Comparison of ENCODE assay signal across 24 cellular contexts in the genomic region with DNA sequence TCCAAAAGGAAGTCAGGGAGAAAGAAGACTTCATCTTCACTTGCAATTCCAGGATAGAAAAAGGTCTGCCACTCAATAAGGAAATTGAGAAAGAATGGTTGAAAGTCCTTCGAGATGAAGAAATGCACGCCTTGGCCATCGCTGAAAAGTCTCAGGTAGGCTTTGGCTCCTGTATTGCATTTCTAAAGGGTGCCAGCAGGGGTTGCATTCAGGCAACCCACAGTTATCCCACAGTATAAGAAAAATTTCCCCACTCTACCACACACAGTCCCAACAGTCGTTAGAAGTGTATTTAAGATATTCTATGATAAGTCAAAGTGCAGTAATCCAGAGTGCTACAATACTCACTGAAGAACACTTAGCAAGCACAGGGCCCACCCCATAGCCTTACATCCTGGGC.
DNase-seq lines count a peak whose midpoint lies in the region; ATAC-seq, FAIRE-seq and TF ChIP-seq lines count a peak whose summit lies in the region.
"Had no signal": no experiment of that assay in that cellular context is flagged by ENCODE, and none has a peak within 500 bp of the region (broad histone marks: within the 10 kb centered on the region; RNA-seq: fewer than 3 reads in every experiment).

No MANE protein-coding gene starts in this region.

- H3K27ac ChIP-seq in CD8-positive, alpha-beta T cell (ENCODE audit: low read depth, low read length) = no peak overlapping the region
- H3K27ac ChIP-seq in Panc1 (ENCODE audit: low read length) = no peak overlapping the region
- no peak overlapping the region for H3K27ac ChIP-seq in keratinocyte (ENCODE audit: control insufficient read depth, insufficient read depth, low read length)
- H3K27ac ChIP-seq: cardiac muscle cell, ovary, RWPE1, sigmoid colon had no signal

- peaks cover 14% of the 10 kb centered on the region for H3K9me3 Mint-ChIP-seq in CD8-positive, alpha-beta T cell
- H3K9me3 Mint-ChIP-seq in activated CD4-positive, alpha-beta memory T cell treated with anti-CD3 and anti-CD28 coated beads for 36 hours = peaks cover 16% of the 10 kb centered on the region

- in situ Hi-C loops in Panc1 (cut with HindIII; ENCODE audit: low pct_unique_long_range_greater_than_20kb, low sequenced_read_pairs) = no loop called here

- dilution Hi-C loops in keratinocyte (cut with MboI; ENCODE audit: extremely low pct_ligation_motif_present, low sequenced_read_pairs) = no loop called here

- DNase-seq in CD8-positive, alpha-beta T cell = no peak
- no peak for DNase-seq in Panc1 (ENCODE audit: low read depth, low spot score)
- no peak for DNase-seq in keratinocyte (ENCODE audit: low read depth, low spot score)
- no peak for DNase-seq in SK-N-DZ (ENCODE audit: low spot score)
- no peak for DNase-seq in activated CD4-positive, alpha-beta memory T cell treated with anti-CD3 and anti-CD28 coated beads for 36 hours
- no peak for DNase-seq in Right ventricle myocardium inferior (ENCODE audit: missing footprints)
- DNase-seq: activated CD4-positive, alpha-beta T cell treated with anti-CD3 and anti-CD28 coated beads for 1 hour; activated naive CD4-positive, alpha-beta T cell treated with anti-CD3 and anti-CD28 coated beads, Interleukin-2, amount 10 ng/mL, durations not matched to agents 7 days and 5 days; amygdala; CD4-positive, alpha-beta T cell; DMS79; MG63; naive thymus-derived CD4-positive, alpha-beta T cell; NCI-H1417 treated with DMSO at 0.1 percent for 48 hours; NCI-H2107; NCI-H510A; NK-92 treated with Interleukin-12 subunit alpha and Interleukin-12 subunit beta, amount 100 ng/mL, for 24 hours; ovary; sigmoid colon had no signal

- H3K27me3 Mint-ChIP-seq in CD8-positive, alpha-beta T cell (ENCODE audit: low read depth) = no peaks in the 10 kb centered on the region
- no peaks in the 10 kb centered on the region for H3K27me3 Mint-ChIP-seq in activated CD4-positive, alpha-beta memory T cell treated with anti-CD3 and anti-CD28 coated beads for 36 hours
- H3K27me3 Mint-ChIP-seq: activated naive CD4-positive, alpha-beta T cell treated with anti-CD3 and anti-CD28 coated beads, Interleukin-2, amount 10 ng/mL, durations not matched to agents 7 days and 5 days; CD4-positive, alpha-beta T cell; naive thymus-derived CD4-positive, alpha-beta T cell had no signal

- H3K4me3 Mint-ChIP-seq in CD8-positive, alpha-beta T cell = no peak overlapping the region
- H3K4me3 Mint-ChIP-seq in activated CD4-positive, alpha-beta memory T cell treated with anti-CD3 and anti-CD28 coated beads for 36 hours = no peak overlapping the region
- H3K4me3 Mint-ChIP-seq: activated naive CD4-positive, alpha-beta T cell treated with anti-CD3 and anti-CD28 coated beads, Interleukin-2, amount 10 ng/mL, durations not matched to agents 7 days and 5 days; CD4-positive, alpha-beta T cell; naive thymus-derived CD4-positive, alpha-beta T cell had no signal

- POLR2A ChIA-PET in CD8-positive, alpha-beta T cell (lab: Charles Lee) = no interaction called here
- POLR2A ChIA-PET in Panc1 (lab: Charles Lee) = no interaction called here
- POLR2A ChIA-PET in activated CD4-positive, alpha-beta memory T cell treated with anti-CD3 and anti-CD28 coated beads for 36 hours (lab: Charles Lee) = no interaction called here

- CTCF ChIA-PET in CD8-positive, alpha-beta T cell (lab: Charles Lee) = no interaction called here
- CTCF ChIA-PET in Panc1 (lab: Charles Lee) = no interaction called here
- CTCF ChIA-PET in activated CD4-positive, alpha-beta memory T cell treated with anti-CD3 and anti-CD28 coated beads for 36 hours (lab: Charles Lee) = no interaction called here

- H3K9ac ChIP-seq in keratinocyte (ENCODE audit: control insufficient read depth, extremely low read depth, insufficient read depth, low read length) = no peak overlapping the region

- H3K4me1 Mint-ChIP-seq in CD8-positive, alpha-beta T cell (ENCODE audit: low read depth) = no peaks in the 10 kb centered on the region
- H3K4me1 Mint-ChIP-seq in activated CD4-positive, alpha-beta memory T cell treated with anti-CD3 and anti-CD28 coated beads for 36 hours (ENCODE audit: low read depth) = no peaks in the 10 kb centered on the region
- H3K4me1 Mint-ChIP-seq: activated naive CD4-positive, alpha-beta T cell treated with anti-CD3 and anti-CD28 coated beads, Interleukin-2, amount 10 ng/mL, durations not matched to agents 7 days and 5 days had no signal

- H3K4me2 ChIP-seq in keratinocyte (ENCODE audit: control insufficient read depth, extremely low read depth, insufficient read depth, low read depth, low read length) = no peak overlapping the region

- H3K9me3 ChIP-seq in CD8-positive, alpha-beta T cell (ENCODE audit: low read length) = no peaks in the 10 kb centered on the region
- H3K9me3 ChIP-seq in Panc1 (ENCODE audit: control insufficient read depth, insufficient read depth, low read depth, low read length) = no peaks in the 10 kb centered on the region
- H3K9me3 ChIP-seq in keratinocyte (ENCODE audit: control insufficient read depth, low read depth, low read length) = no peaks in the 10 kb centered on the region
- H3K9me3 ChIP-seq: MG63, ovary, sigmoid colon had no signal

- peak overlapping the region; percentile 1 for H3K27ac Mint-ChIP-seq in CD8-positive, alpha-beta T cell
- no peak overlapping the region for H3K27ac Mint-ChIP-seq in activated CD4-positive, alpha-beta memory T cell treated with anti-CD3 and anti-CD28 coated beads for 36 hours
- H3K27ac Mint-ChIP-seq: activated naive CD4-positive, alpha-beta T cell treated with anti-CD3 and anti-CD28 coated beads, Interleukin-2, amount 10 ng/mL, durations not matched to agents 7 days and 5 days; CD4-positive, alpha-beta T cell; naive thymus-derived CD4-positive, alpha-beta T cell had no signal

- no peaks in the 10 kb centered on the region for H3K36me3 ChIP-seq in CD8-positive, alpha-beta T cell (ENCODE audit: insufficient read depth, low read length)
- no peaks in the 10 kb centered on the region for H3K36me3 ChIP-seq in Panc1 (ENCODE audit: control insufficient read depth, insufficient read depth, low read length)
- H3K36me3 ChIP-seq in keratinocyte (ENCODE audit: control insufficient read depth in 2 of 2, extremely low read depth in 1 of 2, insufficient read depth in 2 of 2, low read length in 2 of 2) = no peaks in the 10 kb centered on the region
- H3K36me3 ChIP-seq: cardiac muscle cell, MG63, ovary had no signal

- no peak for TF ChIP-seq CTCF in CD8-positive, alpha-beta T cell (IDR thresholded peaks at IDR 0.05)
- TF ChIP-seq CTCF in GM12874 (IDR thresholded peaks at IDR 0.05; ENCODE audit: insufficient read depth, low read depth, low read length) (peak; percentile 11; the same call in 1 of the 2 replicates), Panc1 (IDR thresholded peaks at IDR 0.05) (0 out of 2 replicates have a peak, but pooled peaks have one; percentile 15), keratinocyte (optimal IDR thresholded peaks at IDR 0.05 in 1 of 3, IDR thresholded peaks at IDR 0.05 in 1 of 3, conservative IDR thresholded peaks at IDR 0.05 in 1 of 3; ENCODE audit: extremely low read depth in 1 of 3, insufficient read depth in 2 of 3, low read length in 3 of 3) (peak; percentile 15 to 26 (median 23))

- no peaks in the 10 kb centered on the region for H3K9me1 ChIP-seq in keratinocyte (ENCODE audit: control insufficient read depth, extremely low read depth, insufficient read depth, low read length)

- no peaks in the 10 kb centered on the region for H4K20me1 ChIP-seq in keratinocyte (ENCODE audit: control insufficient read depth, extremely low read depth, insufficient read depth, low read length)

- intact Hi-C loops in CD8-positive, alpha-beta T cell (cut with DNase I, micrococcal nuclease) = no loop called here
- intact Hi-C loops in Panc1 (cut with micrococcal nuclease; ENCODE audit: unreplicated experiment) (no loop called here), Right ventricle myocardium inferior (cut with DNase I) (no loop called here)
- intact Hi-C loops in activated CD4-positive, alpha-beta memory T cell treated with anti-CD3 and anti-CD28 coated beads for 36 hours (cut with micrococcal nuclease) = no loop called here

- no peaks in the 10 kb centered on the region for H3K27me3 ChIP-seq in CD8-positive, alpha-beta T cell (ENCODE audit: insufficient read depth, low read length)
- H3K27me3 ChIP-seq in Panc1 (ENCODE audit: control insufficient read depth, insufficient read depth, low read length) (no peaks in the 10 kb centered on the region), keratinocyte (ENCODE audit: control insufficient read depth, extremely low read depth, insufficient read depth, low read length) (no peaks in the 10 kb centered on the region)
- H3K27me3 ChIP-seq: cardiac muscle cell, MG63, ovary, sigmoid colon had no signal

- no TSS peak for BruUV-seq in Panc1 (replicated peaks; lab: Mats Ljungman, UMichigan)

- H3K4me1 ChIP-seq in CD8-positive, alpha-beta T cell (ENCODE audit: insufficient read depth, low read length) = no peaks in the 10 kb centered on the region
- no peaks in the 10 kb centered on the region for H3K4me1 ChIP-seq in Panc1 (ENCODE audit: control insufficient read depth, insufficient read depth, low read length)
- H3K4me1 ChIP-seq in keratinocyte (ENCODE audit: control insufficient read depth, extremely low read depth, insufficient read depth, low read length) = no peaks in the 10 kb centered on the region

- no peaks in the 10 kb centered on the region for H3K79me2 ChIP-seq in keratinocyte (ENCODE audit: control insufficient read depth, insufficient read depth, low read length)

- no peak overlapping the region for H3K4me3 ChIP-seq in CD8-positive, alpha-beta T cell (ENCODE audit: low read depth, low read length)
- no peak overlapping the region for H3K4me3 ChIP-seq in Panc1 (ENCODE audit: low read depth in 2 of 2, low read length in 2 of 2)
- no peak overlapping the region for H3K4me3 ChIP-seq in keratinocyte (ENCODE audit: control insufficient read depth in 2 of 3, extremely low read depth in 1 of 3, insufficient read depth in 2 of 3, low read depth in 1 of 3, low read length in 3 of 3)
- H3K4me3 ChIP-seq: cardiac muscle cell, MG63, ovary, sigmoid colon had no signal

- ATAC-seq in CD8-positive, alpha-beta T cell = no peak
- ATAC-seq in Panc1 (no peak), Right ventricle myocardium inferior (no peak)
- ATAC-seq: left lobe of liver; naive thymus-derived CD4-positive, alpha-beta T cell had no signal

- no peak overlapping the region for H2AFZ ChIP-seq in keratinocyte (ENCODE audit: control insufficient read depth, low read length)

- FAIRE-seq in keratinocyte (lab: Jason Lieb, UNC) = no peak
- FAIRE-seq: urothelium cell line had no signal

- peaks cover 55% of the 10 kb centered on the region for H3K36me3 Mint-ChIP-seq in CD8-positive, alpha-beta T cell
- peaks cover 18% of the 10 kb centered on the region for H3K36me3 Mint-ChIP-seq in activated CD4-positive, alpha-beta memory T cell treated with anti-CD3 and anti-CD28 coated beads for 36 hours
